28 cellular contexts compared by ENCODE assay signal in the genomic region with DNA sequence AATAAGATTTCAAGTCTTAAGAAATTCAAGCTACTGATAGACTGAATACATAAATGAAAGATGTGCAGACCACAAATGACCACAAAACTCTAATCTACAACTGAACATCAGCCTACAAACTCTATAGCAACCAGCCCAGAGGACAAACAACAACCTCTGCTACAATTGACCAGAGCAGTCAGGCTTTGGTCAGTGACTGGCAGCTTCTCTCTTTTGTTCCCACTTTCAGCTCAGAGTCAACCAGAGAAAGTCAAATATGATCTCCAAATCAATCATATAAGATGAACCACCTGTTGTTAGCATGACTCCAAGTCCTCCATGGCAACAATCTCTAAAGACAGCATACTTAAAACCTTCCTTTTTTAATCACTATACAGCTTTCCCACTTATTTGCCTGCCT.
"Had no signal": no experiment of that assay in that cellular context is flagged by ENCODE, and none has a peak within 500 bp of the region (broad histone marks: within the 10 kb centered on the region; RNA-seq: fewer than 3 reads in every experiment).

No MANE protein-coding gene starts in this region.

- H3K27me3 Mint-ChIP-seq: activated CD4-positive, alpha-beta memory T cell treated with anti-CD3 and anti-CD28 coated beads for 36 hours; activated CD4-positive, alpha-beta T cell treated with anti-CD3 and anti-CD28 coated beads for 36 hours; activated CD4-positive, alpha-beta T cell treated with anti-CD3 and anti-CD28 coated beads, Interleukin-2, amount 10 ng/mL, durations not matched to agents 24 days and 14 days; activated CD8-positive, alpha-beta memory T cell treated with anti-CD3 and anti-CD28 coated beads, Interleukin-2, amount 10 ng/mL, durations not matched to agents 7 days and 5 days; activated naive CD4-positive, alpha-beta T cell treated with anti-CD3 and anti-CD28 coated beads, Interleukin-2, amount 10 ng/mL, durations not matched to agents 7 days and 5 days; activated naive CD8-positive, alpha-beta T cell treated with anti-CD3 and anti-CD28 coated beads, Interleukin-2, amount 10 ng/mL, durations not matched to agents 7 days and 5 days had no signal

- H3K4me3 ChIP-seq: ascending aorta, breast epithelium, cardiac muscle cell, colonic mucosa had no signal

- ATAC-seq: activated CD4-positive, alpha-beta T cell treated with anti-CD3 and anti-CD28 coated beads for 36 hours; activated CD8-positive, alpha-beta memory T cell treated with anti-CD3 and anti-CD28 coated beads, Interleukin-2, amount 10 ng/mL, durations not matched to agents 7 days and 5 days; activated CD8-positive, alpha-beta T cell treated with anti-CD3 and anti-CD28 coated beads, Interleukin-2, amount 10 ng/mL, durations not matched to agents 7 days and 5 days; activated naive CD4-positive, alpha-beta T cell treated with anti-CD3 and anti-CD28 coated beads, Interleukin-2, amount 50 U/mL, for 72 hours; esophagus mucosa had no signal

- H3K9me3 Mint-ChIP-seq: activated CD4-positive, alpha-beta memory T cell treated with anti-CD3 and anti-CD28 coated beads for 36 hours; activated CD4-positive, alpha-beta T cell treated with anti-CD3 and anti-CD28 coated beads, Interleukin-2, amount 10 ng/mL, durations not matched to agents 24 days and 14 days; activated naive CD8-positive, alpha-beta T cell treated with anti-CD3 and anti-CD28 coated beads, Interleukin-2, amount 10 ng/mL, durations not matched to agents 7 days and 5 days; activated T-helper 1 cell treated with anti-CD3 and anti-CD28 coated beads, Interleukin-12 subunit alpha, Interleukin-12 subunit beta, Interleukin-2, Interleukin-4 antibody, amounts not matched to agents 30 ng/mL and 10 ng/mL and 1 ng/mL, durations not matched to agents 14 hours and 24 hours and 36 hours; brain; endodermal cell had no signal

- H3K36me3 ChIP-seq: ascending aorta, breast epithelium, cardiac muscle cell, colonic mucosa had no signal

- H3K4me1 ChIP-seq: ascending aorta, breast epithelium, colonic mucosa had no signal

- H3K4me3 Mint-ChIP-seq: activated CD4-positive, alpha-beta memory T cell treated with anti-CD3 and anti-CD28 coated beads for 36 hours; activated CD4-positive, alpha-beta T cell treated with anti-CD3 and anti-CD28 coated beads for 36 hours; activated CD4-positive, alpha-beta T cell treated with anti-CD3 and anti-CD28 coated beads, Interleukin-2, amount 10 ng/mL, durations not matched to agents 24 days and 14 days; activated CD8-positive, alpha-beta memory T cell treated with anti-CD3 and anti-CD28 coated beads, Interleukin-2, amount 10 ng/mL, durations not matched to agents 7 days and 5 days; activated CD8-positive, alpha-beta T cell treated with anti-CD3 and anti-CD28 coated beads, Interleukin-2, amount 10 ng/mL, durations not matched to agents 7 days and 5 days; activated naive CD4-positive, alpha-beta T cell treated with anti-CD3 and anti-CD28 coated beads, Interleukin-2, amount 10 ng/mL, durations not matched to agents 7 days and 5 days; activated naive CD8-positive, alpha-beta T cell treated with anti-CD3 and anti-CD28 coated beads, Interleukin-2, amount 10 ng/mL, durations not matched to agents 7 days and 5 days; activated T-helper 1 cell treated with anti-CD3 and anti-CD28 coated beads, Interleukin-12 subunit alpha, Interleukin-12 subunit beta, Interleukin-2, Interleukin-4 antibody, amounts not matched to agents 30 ng/mL and 10 ng/mL and 1 ng/mL, durations not matched to agents 14 hours and 24 hours and 36 hours; brain; endodermal cell had no signal

- H3K27me3 ChIP-seq: ascending aorta, breast epithelium, cardiac muscle cell, colonic mucosa had no signal

- H3K27ac ChIP-seq: ascending aorta, breast epithelium, cardiac muscle cell, colonic mucosa had no signal

- H3K9me3 ChIP-seq: ascending aorta, breast epithelium, colonic mucosa had no signal

- H3K27ac Mint-ChIP-seq: activated CD4-positive, alpha-beta memory T cell treated with anti-CD3 and anti-CD28 coated beads for 36 hours; activated CD4-positive, alpha-beta T cell treated with anti-CD3 and anti-CD28 coated beads for 36 hours; activated CD4-positive, alpha-beta T cell treated with anti-CD3 and anti-CD28 coated beads, Interleukin-2, amount 10 ng/mL, durations not matched to agents 24 days and 14 days; activated CD8-positive, alpha-beta memory T cell treated with anti-CD3 and anti-CD28 coated beads, Interleukin-2, amount 10 ng/mL, durations not matched to agents 7 days and 5 days; activated CD8-positive, alpha-beta T cell treated with anti-CD3 and anti-CD28 coated beads, Interleukin-2, amount 10 ng/mL, durations not matched to agents 7 days and 5 days; activated naive CD4-positive, alpha-beta T cell treated with anti-CD3 and anti-CD28 coated beads, Interleukin-2, amount 10 ng/mL, durations not matched to agents 7 days and 5 days; activated naive CD4-positive, alpha-beta T cell treated with anti-CD3 and anti-CD28 coated beads, Interleukin-2, amount 50 U/mL, for 72 hours; activated naive CD8-positive, alpha-beta T cell treated with anti-CD3 and anti-CD28 coated beads, Interleukin-2, amount 10 ng/mL, durations not matched to agents 7 days and 5 days; activated T-helper 1 cell treated with anti-CD3 and anti-CD28 coated beads, Interleukin-12 subunit alpha, Interleukin-12 subunit beta, Interleukin-2, Interleukin-4 antibody, amounts not matched to agents 30 ng/mL and 10 ng/mL and 1 ng/mL, durations not matched to agents 14 hours and 24 hours and 36 hours; activated T-helper 2 cell treated with anti-CD3 and anti-CD28 coated beads, Interferon-gamma antibody, Interleukin-2, Interleukin-4, amounts not matched to agents 10 μg/mL and 5 μg/mL and 100 μg/mL, durations not matched to agents 14 hours and 24 hours and 36 hours; brain; endodermal cell had no signal

- H3K4me1 Mint-ChIP-seq: activated CD4-positive, alpha-beta T cell treated with anti-CD3 and anti-CD28 coated beads for 36 hours; activated CD4-positive, alpha-beta T cell treated with anti-CD3 and anti-CD28 coated beads, Interleukin-2, amount 10 ng/mL, durations not matched to agents 24 days and 14 days; activated CD8-positive, alpha-beta memory T cell treated with anti-CD3 and anti-CD28 coated beads, Interleukin-2, amount 10 ng/mL, durations not matched to agents 7 days and 5 days; activated naive CD4-positive, alpha-beta T cell treated with anti-CD3 and anti-CD28 coated beads, Interleukin-2, amount 10 ng/mL, durations not matched to agents 7 days and 5 days; activated naive CD8-positive, alpha-beta T cell treated with anti-CD3 and anti-CD28 coated beads, Interleukin-2, amount 10 ng/mL, durations not matched to agents 7 days and 5 days; brain had no signal

- DNase-seq: activated CD4-positive, alpha-beta memory T cell treated with anti-CD3 and anti-CD28 coated beads for 36 hours; activated CD4-positive, alpha-beta T cell treated with anti-CD3 and anti-CD28 coated beads for 36 hours; activated CD4-positive, alpha-beta T cell treated with anti-CD3 and anti-CD28 coated beads, Interleukin-2, amount 10 ng/mL, durations not matched to agents 24 days and 14 days; activated CD4-positive, CD25-positive, alpha-beta regulatory T cell; activated CD4-positive, CD25-positive, alpha-beta regulatory T cell treated with anti-CD3 and anti-CD28 coated beads, Interleukin-2, amount 50 U/mL, for 72 hours; activated CD8-positive, alpha-beta memory T cell treated with anti-CD3 and anti-CD28 coated beads, Interleukin-2, amount 10 ng/mL, durations not matched to agents 7 days and 5 days; activated CD8-positive, alpha-beta memory T cell treated with anti-CD3 and anti-CD28 coated beads, Interleukin-2, amount 50 U/mL, for 4 hours; activated CD8-positive, alpha-beta T cell treated with anti-CD3 and anti-CD28 coated beads, Interleukin-2, amount 10 ng/mL, durations not matched to agents 7 days and 5 days; activated effector memory CD4-positive, alpha-beta T cell treated with anti-CD3 and anti-CD28 coated beads, Interleukin-2, amount 50 U/mL, for 16 hours; activated naive CD4-positive, alpha-beta T cell treated with anti-CD3 and anti-CD28 coated beads, Interleukin-2, amount 10 ng/mL, durations not matched to agents 7 days and 5 days; activated naive CD8-positive, alpha-beta T cell treated with anti-CD3 and anti-CD28 coated beads, Interleukin-2, amount 10 ng/mL, durations not matched to agents 7 days and 5 days; activated T-cell treated with anti-CD3 and anti-CD28 coated beads, Interleukin-2, amount 50 U/mL, for 1 hour; activated T-cell treated with anti-CD3 and anti-CD28 coated beads, Interleukin-2, amount 50 U/mL, for 48 hours; central memory CD4-positive, alpha-beta T cell; cerebellar nuclear complex; colonic mucosa; effector CD8-positive, alpha-beta T cell; endodermal cell; head of caudate nucleus; T-helper 2 cell had no signal

- H3K36me3 Mint-ChIP-seq: activated CD4-positive, alpha-beta memory T cell treated with anti-CD3 and anti-CD28 coated beads for 36 hours; activated CD8-positive, alpha-beta memory T cell treated with anti-CD3 and anti-CD28 coated beads, Interleukin-2, amount 10 ng/mL, durations not matched to agents 7 days and 5 days; activated naive CD4-positive, alpha-beta T cell treated with anti-CD3 and anti-CD28 coated beads, Interleukin-2, amount 10 ng/mL, durations not matched to agents 7 days and 5 days; activated naive CD4-positive, alpha-beta T cell treated with anti-CD3 and anti-CD28 coated beads, Interleukin-2, amount 50 U/mL, for 72 hours; activated naive CD8-positive, alpha-beta T cell treated with anti-CD3 and anti-CD28 coated beads, Interleukin-2, amount 10 ng/mL, durations not matched to agents 7 days and 5 days; brain had no signal
